In the genomic region with DNA sequence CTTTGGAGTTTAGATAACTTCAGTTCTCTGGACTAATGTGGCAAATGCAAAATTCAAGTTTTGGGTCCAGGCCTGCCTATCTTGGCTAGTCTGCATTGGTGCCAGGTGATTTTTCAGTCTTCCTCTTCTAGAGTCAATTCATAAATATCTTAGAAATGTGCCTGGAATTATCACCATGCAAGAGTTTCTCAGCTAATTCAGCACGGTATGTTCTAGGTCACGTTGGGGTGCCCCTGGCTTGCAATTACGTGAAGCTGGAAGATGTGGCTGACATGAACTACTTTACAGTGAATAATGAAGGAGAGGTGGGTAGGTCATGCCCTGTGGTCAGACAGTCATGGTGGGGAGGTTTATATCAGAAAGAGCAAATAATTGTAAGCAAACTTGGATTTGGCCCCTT, we compare ENCODE assay signal across 15 cellular contexts. TPM values are rescaled to one million over a fixed set of nuclear protein-coding genes. Genes with fewer than 3 reads are reported as not detected.
A peak's percentile ranks its signal among the peaks of the same experiment; 100 is the strongest.
DNase-seq lines count a peak whose midpoint lies in the region; ATAC-seq, FAIRE-seq and TF ChIP-seq lines count a peak whose summit lies in the region.
"Had no signal": no experiment of that assay in that cellular context is flagged by ENCODE, and none has a peak within 500 bp of the region (broad histone marks: within the 10 kb centered on the region; RNA-seq: fewer than 3 reads in every experiment).

No MANE protein-coding gene starts in this region.

- no peaks in the 10 kb centered on the region for H3K4me1 ChIP-seq in ovary (ENCODE audit: insufficient read depth)

- intact Hi-C loops in activated CD4-positive, alpha-beta T cell treated with anti-CD3 and anti-CD28 coated beads for 36 hours (cut with DNase I, micrococcal nuclease) = no loop called here
- intact Hi-C loops in ovary (cut with DNase I) = no loop called here

- H3K4me3 ChIP-seq in ovary = no peak overlapping the region

- H3K27me3 Mint-ChIP-seq in activated CD4-positive, alpha-beta T cell treated with anti-CD3 and anti-CD28 coated beads for 36 hours = no peaks in the 10 kb centered on the region
- no peaks in the 10 kb centered on the region for H3K27me3 Mint-ChIP-seq in effector memory CD8-positive, alpha-beta T cell

- no peak for DNase-seq in activated CD4-positive, alpha-beta T cell treated with anti-CD3 and anti-CD28 coated beads for 36 hours
- DNase-seq in activated CD4-positive, alpha-beta T cell treated with anti-CD3 and anti-CD28 coated beads, Interleukin-2, amount 50 U/mL, for 48 hours = no peak
- peak; percentile 2 for DNase-seq in LHCN-M2 (ENCODE audit: low read depth)
- DNase-seq in effector memory CD8-positive, alpha-beta T cell = no peak
- no peak for DNase-seq in stimulated activated effector memory CD8-positive, alpha-beta T cell treated with anti-CD3 and anti-CD28 coated beads, Interleukin-12 subunit alpha, Interleukin-12 subunit beta, amount 100 ng/mL, for 72 hours (ENCODE audit: low spot score in 2 of 2)
- DNase-seq in D721Med (ENCODE audit: insufficient read length, low spot score) = no peak
- DNase-seq in ovary = no peak
- DNase-seq in NCI-H128 (lab: John Stamatoyannopoulos, UW; ENCODE audit: unreplicated experiment) = no peak
- DNase-seq: DMS 273 treated with DMSO at 0.1 percent for 48 hours, GOT3, H9 had no signal

- CTCF ChIA-PET in activated CD4-positive, alpha-beta T cell treated with anti-CD3 and anti-CD28 coated beads for 36 hours (lab: Charles Lee) = no interaction called here

- H3K4me1 Mint-ChIP-seq in activated CD4-positive, alpha-beta T cell treated with anti-CD3 and anti-CD28 coated beads for 36 hours = no peaks in the 10 kb centered on the region
- peaks cover 0 to 7% of the 10 kb centered on the region in 2 donors for H3K4me1 Mint-ChIP-seq in effector memory CD8-positive, alpha-beta T cell (ENCODE audit: low read depth in 2 of 2)
- no peaks in the 10 kb centered on the region for H3K4me1 Mint-ChIP-seq in stimulated activated effector memory CD8-positive, alpha-beta T cell treated with anti-CD3 and anti-CD28 coated beads, Interleukin-12 subunit alpha, Interleukin-12 subunit beta, amount 100 ng/mL, for 72 hours
- H3K4me1 Mint-ChIP-seq: H9 had no signal

- no peak for ATAC-seq in activated CD4-positive, alpha-beta T cell treated with anti-CD3 and anti-CD28 coated beads for 36 hours
- ATAC-seq in effector memory CD8-positive, alpha-beta T cell (replicated peaks) = no peak
- no peak for ATAC-seq in stimulated activated effector memory CD8-positive, alpha-beta T cell treated with anti-CD3 and anti-CD28 coated beads, Interleukin-12 subunit alpha, Interleukin-12 subunit beta, amount 100 ng/mL, for 72 hours

- no peak for TF ChIP-seq EP300 in ovary (IDR thresholded peaks at IDR 0.05)

- no peak overlapping the region for H3K4me3 Mint-ChIP-seq in activated CD4-positive, alpha-beta T cell treated with anti-CD3 and anti-CD28 coated beads for 36 hours
- H3K4me3 Mint-ChIP-seq in effector memory CD8-positive, alpha-beta T cell = no peak overlapping the region
- no peak overlapping the region for H3K4me3 Mint-ChIP-seq in stimulated activated effector memory CD8-positive, alpha-beta T cell treated with anti-CD3 and anti-CD28 coated beads, Interleukin-12 subunit alpha, Interleukin-12 subunit beta, amount 100 ng/mL, for 72 hours
- H3K4me3 Mint-ChIP-seq: CD14-positive monocyte, H9 had no signal

- TF ChIP-seq POLR2A in ovary (IDR thresholded peaks at IDR 0.05) = no peak

- no peak overlapping the region for H3K27ac ChIP-seq in ovary
- H3K27ac ChIP-seq: 22Rv1, HL-60 had no signal

- POLR2A ChIA-PET in activated CD4-positive, alpha-beta T cell treated with anti-CD3 and anti-CD28 coated beads for 36 hours (lab: Charles Lee) = no interaction called here

- no peaks in the 10 kb centered on the region for H3K27me3 ChIP-seq in ovary

- H3K27ac Mint-ChIP-seq in activated CD4-positive, alpha-beta T cell treated with anti-CD3 and anti-CD28 coated beads for 36 hours = peak overlapping the region; percentile 29
- peak overlapping the region; percentile 65 to 88 for H3K27ac Mint-ChIP-seq in effector memory CD8-positive, alpha-beta T cell
- H3K27ac Mint-ChIP-seq in stimulated activated effector memory CD8-positive, alpha-beta T cell treated with anti-CD3 and anti-CD28 coated beads, Interleukin-12 subunit alpha, Interleukin-12 subunit beta, amount 100 ng/mL, for 72 hours = peak overlapping the region; percentile 68
- H3K27ac Mint-ChIP-seq: H9 had no signal

- TF ChIP-seq CTCF in D721Med (IDR thresholded peaks at IDR 0.05; ENCODE audit: insufficient read depth, missing control alignments) = no peak
- TF ChIP-seq CTCF in ovary (IDR thresholded peaks at IDR 0.05) = no peak

- no peaks in the 10 kb centered on the region for H3K9me3 ChIP-seq in ovary

- no peak for FAIRE-seq in D721Med (lab: Jason Lieb, UNC)
- FAIRE-seq: GM12891 had no signal

- 82 to 93% (median 83%) methylated on average over 3 of the region's 3 CpGs for whole genome bisulfite sequencing in ovary, 3 donors

- no peaks in the 10 kb centered on the region for H3K36me3 ChIP-seq in ovary

- peaks cover 37% of the 10 kb centered on the region for H3K36me3 Mint-ChIP-seq in activated CD4-positive, alpha-beta T cell treated with anti-CD3 and anti-CD28 coated beads for 36 hours (ENCODE audit: low read depth)
- peaks cover 80% of the 10 kb centered on the region for H3K36me3 Mint-ChIP-seq in effector memory CD8-positive, alpha-beta T cell (ENCODE audit: insufficient read depth)
- peaks cover 100% of the 10 kb centered on the region for H3K36me3 Mint-ChIP-seq in stimulated activated effector memory CD8-positive, alpha-beta T cell treated with anti-CD3 and anti-CD28 coated beads, Interleukin-12 subunit alpha, Interleukin-12 subunit beta, amount 100 ng/mL, for 72 hours

- no peaks in the 10 kb centered on the region for H3K9me3 Mint-ChIP-seq in activated CD4-positive, alpha-beta T cell treated with anti-CD3 and anti-CD28 coated beads for 36 hours (ENCODE audit: low read depth)
- no peaks in the 10 kb centered on the region for H3K9me3 Mint-ChIP-seq in effector memory CD8-positive, alpha-beta T cell
- H3K9me3 Mint-ChIP-seq in stimulated activated effector memory CD8-positive, alpha-beta T cell treated with anti-CD3 and anti-CD28 coated beads, Interleukin-12 subunit alpha, Interleukin-12 subunit beta, amount 100 ng/mL, for 72 hours = no peaks in the 10 kb centered on the region
- H3K9me3 Mint-ChIP-seq: CD14-positive monocyte, H9 had no signal

RNA-seq across cellular contexts. Expression of a gene that starts 25.0 kb away (rescaled TPM):
- total RNA-seq in activated CD4-positive, alpha-beta T cell treated with anti-CD3 and anti-CD28 coated beads for 36 hours = 10 to 100 TPM; 42.1 to 61.3 TPM
- 35.4 and 39.6 TPM in 2 replicates for total RNA-seq in LHCN-M2 (2014; rRNA removed)
- polyA plus RNA-seq in LHCN-M2 (2012) = 13.3 TPM
- total RNA-seq in ovary = 10 to 100 TPM; 14.8 to 34.8 (median 26.9) TPM
- 10 to 100 TPM; 28.8 to 44.7 TPM for polyA plus RNA-seq in ovary

RNA-seq across cellular contexts. Expression of a gene that starts 25.3 kb away (rescaled TPM):
- total RNA-seq in activated CD4-positive, alpha-beta T cell treated with anti-CD3 and anti-CD28 coated beads for 36 hours = 10 to 100 TPM; 27.1 to 33.4 TPM
- total RNA-seq in LHCN-M2 (2014; rRNA removed) (29.7 and 39.0 TPM in 2 replicates), ovary (10 to 100 TPM; 15.8 to 48.2 (median 23.6) TPM)
- 11.3 TPM for polyA plus RNA-seq in LHCN-M2 (2012)
- 10 to 100 TPM in 1 of 2 donors, 1 to 10 TPM in 1; 7.8 to 17.6 TPM for polyA plus RNA-seq in ovary

RNA-seq across cellular contexts. Expression of a gene that starts 47.8 kb away (rescaled TPM):
- total RNA-seq in activated CD4-positive, alpha-beta T cell treated with anti-CD3 and anti-CD28 coated beads for 36 hours = 10 to 100 TPM; 32.0 to 32.1 TPM
- total RNA-seq in LHCN-M2 (2014; rRNA removed) (0.29 and 0.71 TPM in 2 replicates), ovary (10 to 100 TPM in 6 of 7 donors, 1 to 10 TPM in 1; 7.9 to 34.2 (median 20.6) TPM)
- polyA plus RNA-seq in LHCN-M2 (2012) = 0.18 TPM
- 10 to 100 TPM; 10.8 to 29.4 TPM for polyA plus RNA-seq in ovary
- total RNA-seq: H9 had no signal
